ENCODE assay signal across 14 cellular contexts in the genomic region with DNA sequence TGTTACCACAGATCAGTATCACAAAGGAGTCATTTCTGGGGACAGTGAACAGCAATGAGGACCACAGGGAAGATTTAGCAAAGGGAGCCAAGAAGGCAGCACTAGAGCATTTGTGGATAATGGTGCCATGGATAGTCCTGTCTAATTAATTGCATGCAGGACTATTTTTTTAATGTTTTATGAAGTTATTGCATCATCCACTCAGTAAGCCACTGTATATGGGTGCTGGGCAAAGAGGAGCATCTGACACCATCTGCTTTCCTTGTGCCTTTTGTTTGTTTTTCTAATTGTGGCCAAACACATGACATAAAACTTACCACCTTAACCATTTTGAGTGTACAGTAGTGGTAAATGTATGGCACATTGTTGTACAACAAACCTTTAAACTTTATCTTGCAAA. TPM values are rescaled to one million over a fixed set of nuclear protein-coding genes. Genes with fewer than 3 reads are reported as not detected.
"Had no signal": no experiment of that assay in that cellular context is flagged by ENCODE, and none has a peak within 500 bp of the region (broad histone marks: within the 10 kb centered on the region; RNA-seq: fewer than 3 reads in every experiment).

No MANE protein-coding gene starts in this region.

- H3K9me3 ChIP-seq: colonic mucosa, prostate gland, upper lobe of left lung had no signal

- H3K27ac ChIP-seq: colonic mucosa, prostate gland, upper lobe of left lung had no signal

- H3K4me1 ChIP-seq: colonic mucosa, prostate gland had no signal

- H3K4me3 ChIP-seq: colonic mucosa, prostate gland, upper lobe of left lung had no signal

- H3K27me3 ChIP-seq: colonic mucosa, upper lobe of left lung had no signal

- DNase-seq: activated CD4-positive, alpha-beta T cell treated with anti-CD3 and anti-CD28 coated beads for 4 hours; activated CD8-positive, alpha-beta memory T cell treated with anti-CD3 and anti-CD28 coated beads, Interleukin-2, amount 50 U/mL, for 48 hours; activated CD8-positive, alpha-beta T cell treated with anti-CD3 and anti-CD28 coated beads, Interleukin-2, amount 10 ng/mL, durations not matched to agents 7 days and 5 days; activated naive CD4-positive, alpha-beta T cell treated with anti-CD3 and anti-CD28 coated beads for 36 hours; colonic mucosa; hippocampal formation; left ventricle myocardium superior; mesenchymal stem cell; occipital lobe; stimulated activated CD4-positive, alpha-beta T cell treated with anti-CD3 and anti-CD28 coated beads, Interleukin-2, amount 100 ng/mL, for 24 hours; stimulated activated naive CD4-positive, alpha-beta T cell treated with Interleukin-2 at 50 U/mL for 16 hours; upper lobe of left lung had no signal

- FAIRE-seq: endothelial cell of umbilical vein had no signal

- ATAC-seq: activated CD8-positive, alpha-beta T cell treated with anti-CD3 and anti-CD28 coated beads, Interleukin-2, amount 10 ng/mL, durations not matched to agents 7 days and 5 days had no signal

- H3K36me3 ChIP-seq: colonic mucosa, prostate gland had no signal

RNA-seq across cellular contexts. Expression of gene ITGA9, which starts 23.5 kb away (rescaled TPM):
- total RNA-seq: activated CD8-positive, alpha-beta T cell treated with anti-CD3 and anti-CD28 coated beads, Interleukin-2, amount 10 ng/mL, durations not matched to agents 7 days and 5 days had no signal
